Comparison of ENCODE assay signal across 14 cellular contexts in the genomic region with DNA sequence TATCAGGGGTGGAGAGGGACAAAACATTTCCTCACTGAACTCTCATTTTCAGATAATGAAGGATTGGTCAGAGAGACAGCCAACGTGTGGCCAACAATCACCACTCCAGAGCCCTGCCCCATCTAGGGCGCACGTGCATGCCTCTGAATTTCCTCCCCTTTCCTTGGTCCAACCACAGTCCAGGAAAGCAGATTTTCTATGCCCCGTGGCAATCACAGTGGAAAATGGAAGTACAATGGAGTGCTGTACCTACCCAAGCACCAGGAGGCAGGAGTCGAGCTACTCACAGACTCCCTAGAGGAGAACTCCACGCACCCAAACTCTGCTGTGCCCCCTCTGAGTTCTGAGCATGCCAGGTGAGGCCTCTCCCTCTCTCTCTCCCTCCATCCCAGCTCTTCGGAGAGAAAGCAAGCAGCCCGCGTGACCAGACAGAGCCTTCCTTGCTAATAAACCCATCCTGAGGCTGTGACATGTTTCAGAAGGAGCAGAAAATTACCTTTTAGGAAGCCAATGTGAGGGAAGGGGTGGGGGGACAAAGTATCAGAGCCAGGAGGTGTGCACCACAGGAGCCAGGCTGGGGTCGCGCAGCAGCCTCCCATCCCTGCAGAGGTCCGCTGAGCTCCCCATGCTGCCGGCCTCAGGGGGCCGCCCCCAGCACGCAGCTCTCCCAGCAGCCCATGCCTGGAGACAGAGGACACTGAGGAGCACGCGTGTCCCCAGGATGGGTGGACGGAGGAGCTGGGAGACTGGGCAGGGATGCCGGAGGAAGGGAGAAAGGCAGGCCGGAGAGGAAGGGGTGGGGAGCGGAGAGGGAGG.
DNase-seq lines count a peak whose midpoint lies in the region; ATAC-seq and TF ChIP-seq lines count a peak whose summit lies in the region.
"Had no signal": no experiment of that assay in that cellular context is flagged by ENCODE, and none has a peak within 500 bp of the region (broad histone marks: within the 10 kb centered on the region; RNA-seq: fewer than 3 reads in every experiment).

No MANE protein-coding gene starts in this region.

- H3K4me1 ChIP-seq in Peyer's patch, result peaks cover 0 to 25% (median 15%) of the 10 kb centered on the region in 4 donors

- H3K9me3 ChIP-seq in Peyer's patch, result no peaks in the 10 kb centered on the region
- H3K9me3 ChIP-seq: A549, psoas muscle had no signal

- H3K36me3 Mint-ChIP-seq in activated naive CD8-positive, alpha-beta T cell treated with anti-CD3 and anti-CD28 coated beads, Interleukin-2, amount 10 ng/mL, durations not matched to agents 7 days and 5 days, result no peaks in the 10 kb centered on the region
- no peaks in the 10 kb centered on the region for H3K36me3 Mint-ChIP-seq in natural killer cell

- POLR2A ChIA-PET in activated naive CD8-positive, alpha-beta T cell treated with anti-CD3 and anti-CD28 coated beads, Interleukin-2, amount 10 ng/mL, durations not matched to agents 7 days and 5 days (lab: Charles Lee), result interaction anchor here (0.7 to 4.1 kb wide), 13 partner anchors 25 to 507 kb away, joined by 3 to 50 read pairs (median 14); a partner anchor contains a TSS

- peak overlapping the region; percentile 97 for H3K27ac Mint-ChIP-seq in activated naive CD8-positive, alpha-beta T cell treated with anti-CD3 and anti-CD28 coated beads, Interleukin-2, amount 10 ng/mL, durations not matched to agents 7 days and 5 days
- H3K27ac Mint-ChIP-seq in natural killer cell, result peak overlapping the region; percentile 97 to 98

- no peaks in the 10 kb centered on the region for H3K36me3 ChIP-seq in Peyer's patch

- no peak for ATAC-seq in activated naive CD8-positive, alpha-beta T cell treated with anti-CD3 and anti-CD28 coated beads, Interleukin-2, amount 10 ng/mL, durations not matched to agents 7 days and 5 days (ENCODE audit: low read depth)
- no peak for ATAC-seq in natural killer cell
- ATAC-seq in GM18873 (IDR thresholded peaks at IDR 0.05; ENCODE audit: low FRiP score, unreplicated experiment), result no peak
- ATAC-seq: HepG2 had no signal

- intact Hi-C loops in natural killer cell (cut with micrococcal nuclease), result loop anchor here (2.0 to 10.0 kb wide), 4 partner anchors 29 to 180 kb away; a partner anchor contains a TSS

- peaks cover 43% of the 10 kb centered on the region for H3K4me1 Mint-ChIP-seq in activated naive CD8-positive, alpha-beta T cell treated with anti-CD3 and anti-CD28 coated beads, Interleukin-2, amount 10 ng/mL, durations not matched to agents 7 days and 5 days
- H3K4me1 Mint-ChIP-seq in natural killer cell, result peaks cover 50 to 68% of the 10 kb centered on the region in 2 donors

- TF ChIP-seq POLR2A in Peyer's patch (IDR thresholded peaks at IDR 0.05), result no peak

- H3K4me3 Mint-ChIP-seq in activated naive CD8-positive, alpha-beta T cell treated with anti-CD3 and anti-CD28 coated beads, Interleukin-2, amount 10 ng/mL, durations not matched to agents 7 days and 5 days, result peak overlapping the region; percentile 84
- H3K4me3 Mint-ChIP-seq in natural killer cell, result peak overlapping the region; percentile 96

- no peak for TF ChIP-seq CTCF in natural killer cell (IDR thresholded peaks at IDR 0.05)
- TF ChIP-seq CTCF in Peyer's patch (IDR thresholded peaks at IDR 0.05), result no peak

- no peaks in the 10 kb centered on the region for H3K27me3 ChIP-seq in Peyer's patch

- H3K27me3 Mint-ChIP-seq in activated naive CD8-positive, alpha-beta T cell treated with anti-CD3 and anti-CD28 coated beads, Interleukin-2, amount 10 ng/mL, durations not matched to agents 7 days and 5 days, result no peaks in the 10 kb centered on the region
- no peaks in the 10 kb centered on the region for H3K27me3 Mint-ChIP-seq in natural killer cell (ENCODE audit: low read depth in 2 of 2)

- peak overlapping the region in 2 of 4 donors; percentile 64 to 74 for H3K27ac ChIP-seq in Peyer's patch

- DNase-seq in NCI-H2171 treated with DMSO at 0.1 percent for 48 hours (lab: John Stamatoyannopoulos, UW) (peak; percentile 78), NCI-H2171 (lab: John Stamatoyannopoulos, UW) (no peak), NCI-H2107 (lab: John Stamatoyannopoulos, UW) (peak; percentile 48), natural killer cell (no peak), HT-29 (ENCODE audit: low spot score) (no peak), Peyer's patch (no peak)
- DNase-seq in activated naive CD8-positive, alpha-beta T cell treated with anti-CD3 and anti-CD28 coated beads, Interleukin-2, amount 10 ng/mL, durations not matched to agents 7 days and 5 days, result no peak
- DNase-seq: erythroblast; NCI-H187; psoas muscle; stimulated activated CD4-positive, alpha-beta T cell treated with anti-CD3 and anti-CD28 coated beads, Interleukin-4, amount 100 ng/mL, for 1 hour had no signal

- H3K4me3 ChIP-seq in Peyer's patch, result no peak overlapping the region
- H3K4me3 ChIP-seq: A549, psoas muscle had no signal

- H3K9me3 Mint-ChIP-seq in activated naive CD8-positive, alpha-beta T cell treated with anti-CD3 and anti-CD28 coated beads, Interleukin-2, amount 10 ng/mL, durations not matched to agents 7 days and 5 days, result no peaks in the 10 kb centered on the region
- no peaks in the 10 kb centered on the region for H3K9me3 Mint-ChIP-seq in natural killer cell

Comparison
In these comparisons a context has a peak if more than half of its experiments do, and no peak if none do; other contexts are left out.
1. DNase-seq: peak in NCI-H2171 treated with DMSO at 0.1 percent for 48 hours (single experiment) and NCI-H2107 (single experiment); none in NCI-H2171 (single experiment), activated naive CD8-positive, alpha-beta T cell treated with anti-CD3 and anti-CD28 coated beads, Interleukin-2, amount 10 ng/mL, durations not matched to agents 7 days and 5 days (single experiment), natural killer cell (single experiment), HT-29 (single experiment) and Peyer's patch (0 of 3).